ENCODE assay signal across 3 cellular contexts in genomic region chr10:61366365-61366764, GRCh38.
"Had no signal": no experiment of that assay in that cellular context is flagged by ENCODE, and none has a peak within 500 bp of the region (broad histone marks: within the 10 kb centered on the region; RNA-seq: fewer than 3 reads in every experiment).

No MANE protein-coding gene starts in this region.

- ATAC-seq: GM12878 had no signal

- H3K4me3 ChIP-seq: GM12878 had no signal

- DNase-seq: GDM1, GF-D8 had no signal
